In genomic region chr6:35725081-35725708, GRCh38 we compare ENCODE assay signal across 10 cellular contexts. TPM values are rescaled to one million over a fixed set of nuclear protein-coding genes. Genes with fewer than 3 reads are reported as not detected.
DNase-seq lines count a peak whose midpoint lies in the region; ATAC-seq, FAIRE-seq and TF ChIP-seq lines count a peak whose summit lies in the region.
"Had no signal": no experiment of that assay in that cellular context is flagged by ENCODE, and none has a peak within 500 bp of the region (broad histone marks: within the 10 kb centered on the region; RNA-seq: fewer than 3 reads in every experiment).

No MANE protein-coding gene starts in this region.

- H3K36me3 Mint-ChIP-seq in activated T-helper 2 cell treated with anti-CD3 and anti-CD28 coated beads, Interferon-gamma antibody, Interleukin-2, Interleukin-4, amounts not matched to agents 10 μg/mL and 5 μg/mL and 100 μg/mL, durations not matched to agents 14 hours and 24 hours and 36 hours (ENCODE audit: low read depth), result no peaks in the 10 kb centered on the region
- H3K36me3 Mint-ChIP-seq in stimulated activated effector memory CD8-positive, alpha-beta T cell treated with anti-CD3 and anti-CD28 coated beads, Interleukin-12 subunit alpha, Interleukin-12 subunit beta, amount 100 ng/mL, for 72 hours, result no peaks in the 10 kb centered on the region

- H3K79me2 ChIP-seq in HCT116 (ENCODE audit: insufficient read depth, low read length) (no peaks in the 10 kb centered on the region), HepG2 (ENCODE audit: insufficient read depth, low read length) (no peaks in the 10 kb centered on the region)

- CTCF ChIA-PET in HCT116 (lab: Charles Lee) (no interaction called here), HepG2 (lab: Yijun Ruan, JAX; ENCODE audit: low intra/inter-chr PET ratio, low total read pairs) (no interaction called here)

- no peaks in the 10 kb centered on the region for H3K9me3 Mint-ChIP-seq in activated T-helper 2 cell treated with anti-CD3 and anti-CD28 coated beads, Interferon-gamma antibody, Interleukin-2, Interleukin-4, amounts not matched to agents 10 μg/mL and 5 μg/mL and 100 μg/mL, durations not matched to agents 14 hours and 24 hours and 36 hours
- no peaks in the 10 kb centered on the region for H3K9me3 Mint-ChIP-seq in stimulated activated effector memory CD8-positive, alpha-beta T cell treated with anti-CD3 and anti-CD28 coated beads, Interleukin-12 subunit alpha, Interleukin-12 subunit beta, amount 100 ng/mL, for 72 hours

- RAD21 ChIA-PET in HCT116 (lab: Charles Lee; ENCODE audit: low non-redundant PET in 1 of 2, low total read pairs in 2 of 2, uncharacterized antibody in 2 of 2, unreplicated experiment in 2 of 2), result no interaction called here

- POLR2A ChIA-PET in HCT116 (lab: Charles Lee) (no interaction called here), HepG2 (lab: Yijun Ruan, JAX) (interaction anchor here (1.5 kb wide), 1 partner anchor 14 kb away, joined by 3 read pairs; no protein-coding TSS in a partner anchor)

- H3K4me3 ChIP-seq in HCT116 (replicated peaks in 1 of 2; ENCODE audit: low read depth in 1 of 2, low read length in 2 of 2) (no peak overlapping the region), HepG2 (replicated peaks in 1 of 3; ENCODE audit: insufficient read depth in 1 of 3, low read depth in 2 of 3, low read length in 3 of 3) (no peak overlapping the region)

- H3K27me3 ChIP-seq in HCT116 (ENCODE audit: insufficient read depth, low read length), result no peaks in the 10 kb centered on the region
- H3K27me3 ChIP-seq in HepG2 (ENCODE audit: control insufficient read depth in 1 of 2, insufficient read depth in 2 of 2, low read length in 2 of 2), result no peaks in the 10 kb centered on the region; a peak in 1 of 5 replicates

- H3K27ac ChIP-seq in HCT116 (ENCODE audit: low read depth, low read length), result no peak overlapping the region
- H3K27ac ChIP-seq in HepG2 (ENCODE audit: extremely low read length, insufficient read depth, low read length), result no peak overlapping the region

- 48% methylated on average over 5 of the region's 5 CpGs for WGBS in HepG2 (ENCODE audit: low lambda C conversion rate)

- H3K27me3 Mint-ChIP-seq in activated T-helper 2 cell treated with anti-CD3 and anti-CD28 coated beads, Interferon-gamma antibody, Interleukin-2, Interleukin-4, amounts not matched to agents 10 μg/mL and 5 μg/mL and 100 μg/mL, durations not matched to agents 14 hours and 24 hours and 36 hours (ENCODE audit: low read depth), result no peaks in the 10 kb centered on the region

- peak overlapping the region; percentile 19 for H3K4me3 Mint-ChIP-seq in activated T-helper 2 cell treated with anti-CD3 and anti-CD28 coated beads, Interferon-gamma antibody, Interleukin-2, Interleukin-4, amounts not matched to agents 10 μg/mL and 5 μg/mL and 100 μg/mL, durations not matched to agents 14 hours and 24 hours and 36 hours (ENCODE audit: low read depth)
- no peak overlapping the region for H3K4me3 Mint-ChIP-seq in stimulated activated effector memory CD8-positive, alpha-beta T cell treated with anti-CD3 and anti-CD28 coated beads, Interleukin-12 subunit alpha, Interleukin-12 subunit beta, amount 100 ng/mL, for 72 hours

- TF ChIP-seq EP300 in HepG2 (IDR thresholded peaks at IDR 0.05; ENCODE audit: low read depth in 2 of 2, low read length in 2 of 2) (no peak), HepG2 (CRISPR knock-in tag; IDR thresholded peaks at IDR 0.05; ENCODE audit: borderline replicate concordance) (no peak)

- TF ChIP-seq POLR2A in HCT116 (IDR thresholded peaks at IDR 0.05; ENCODE audit: borderline replicate concordance, extremely low read depth, insufficient read depth, insufficient read length), result no peak
- no peak for TF ChIP-seq POLR2A in HepG2 (IDR thresholded peaks at IDR 0.05; ENCODE audit: insufficient read depth in 1 of 2, low read depth in 2 of 2, low read length in 2 of 2)

- H3K4me1 Mint-ChIP-seq in activated T-helper 2 cell treated with anti-CD3 and anti-CD28 coated beads, Interferon-gamma antibody, Interleukin-2, Interleukin-4, amounts not matched to agents 10 μg/mL and 5 μg/mL and 100 μg/mL, durations not matched to agents 14 hours and 24 hours and 36 hours (ENCODE audit: low read depth), result peaks cover 56% of the 10 kb centered on the region
- H3K4me1 Mint-ChIP-seq in stimulated activated effector memory CD8-positive, alpha-beta T cell treated with anti-CD3 and anti-CD28 coated beads, Interleukin-12 subunit alpha, Interleukin-12 subunit beta, amount 100 ng/mL, for 72 hours, result peaks cover 61% of the 10 kb centered on the region

- TF ChIP-seq CTCF in HCT116 (IDR thresholded peaks at IDR 0.05 in 2 of 3, conservative IDR thresholded peaks at IDR 0.05 in 1 of 3; ENCODE audit: borderline replicate concordance in 1 of 3, insufficient read depth in 1 of 3, low read depth in 2 of 3, low read length in 2 of 3), result no peak
- TF ChIP-seq CTCF in HepG2 (CRISPR knock-in tag; IDR thresholded peaks at IDR 0.05), result no peak

- no peaks in the 10 kb centered on the region for H4K20me1 ChIP-seq in HCT116 (ENCODE audit: insufficient read depth)
- H4K20me1 ChIP-seq in HepG2 (ENCODE audit: insufficient read depth, low read length), result no peaks in the 10 kb centered on the region

- intact Hi-C loops in HCT116 (cut with micrococcal nuclease), result no loop called here
- intact Hi-C loops in activated T-helper 2 cell treated with anti-CD3 and anti-CD28 coated beads, Interferon-gamma antibody, Interleukin-2, Interleukin-4, amounts not matched to agents 10 μg/mL and 5 μg/mL and 100 μg/mL, durations not matched to agents 14 hours and 24 hours and 36 hours (cut with micrococcal nuclease), result no loop called here
- intact Hi-C loops in HepG2 (cut with micrococcal nuclease; ENCODE audit: unreplicated experiment), result no loop called here

- no peaks in the 10 kb centered on the region for H3K9me2 ChIP-seq in HCT116 (ENCODE audit: insufficient read depth)

- H3K4me2 ChIP-seq in HCT116 (ENCODE audit: low read length), result 0 out of 2 replicates have a peak overlapping the region, but pooled peaks have one; percentile 99
- peak overlapping the region; percentile 100; the same call in 1 of the 2 replicates for H3K4me2 ChIP-seq in HepG2 (ENCODE audit: low read depth, low read length)

- H3K9ac ChIP-seq in HCT116 (ENCODE audit: low read length) (no peak overlapping the region), HepG2 (ENCODE audit: insufficient read depth, low read depth, low read length) (no peak overlapping the region)

- in situ Hi-C loops in HepG2 (cut with HindIII; ENCODE audit: extremely low pct_ligation_motif_present, low pct_unique_long_range_greater_than_20kb) (loop anchor here (5.0 kb wide), 1 partner anchor 38 kb away; the partner anchor contains the start of gene FKBP5), KBM-7 (cut with MboI; ENCODE audit: low pct_unique_long_range_greater_than_20kb, low sequenced_read_pairs) (loop anchor here (25.0 kb wide), 1 partner anchor 413 kb away; no protein-coding TSS in a partner anchor)

- DNase-seq in HCT116 (ENCODE audit: low read depth, low spot score) (no peak), HepG2 (ENCODE audit: low spot score) (no peak), iPS-NIHi11 (ENCODE audit: low spot score) (no peak), midbrain (lab: John Stamatoyannopoulos, UW) (no peak), KBM-7 (no peak), Ammon's horn (ENCODE audit: low spot score) (no peak)
- no peak for DNase-seq in activated T-helper 2 cell treated with anti-CD3 and anti-CD28 coated beads, Interferon-gamma antibody, Interleukin-2, Interleukin-4, amounts not matched to agents 10 μg/mL and 5 μg/mL and 100 μg/mL, durations not matched to agents 14 hours and 24 hours and 36 hours (ENCODE audit: low spot score)
- DNase-seq in stimulated activated effector memory CD8-positive, alpha-beta T cell treated with anti-CD3 and anti-CD28 coated beads, Interleukin-12 subunit alpha, Interleukin-12 subunit beta, amount 100 ng/mL, for 72 hours (ENCODE audit: low spot score in 2 of 2), result no peak
- DNase-seq: NCI-H69 had no signal

- H3K9me3 ChIP-seq in HCT116 (ENCODE audit: control insufficient read depth in 1 of 2, insufficient read depth in 1 of 2, low read depth in 1 of 2, low read length in 2 of 2), result no peaks in the 10 kb centered on the region
- H3K9me3 ChIP-seq in HepG2 (ENCODE audit: low read length), result no peaks in the 10 kb centered on the region

- peak overlapping the region; percentile 31 for H3K27ac Mint-ChIP-seq in activated T-helper 2 cell treated with anti-CD3 and anti-CD28 coated beads, Interferon-gamma antibody, Interleukin-2, Interleukin-4, amounts not matched to agents 10 μg/mL and 5 μg/mL and 100 μg/mL, durations not matched to agents 14 hours and 24 hours and 36 hours
- peak overlapping the region; percentile 55 for H3K27ac Mint-ChIP-seq in stimulated activated effector memory CD8-positive, alpha-beta T cell treated with anti-CD3 and anti-CD28 coated beads, Interleukin-12 subunit alpha, Interleukin-12 subunit beta, amount 100 ng/mL, for 72 hours

- peaks cover 37 to 54% of the 10 kb centered on the region in 2 experiments for H3K4me1 ChIP-seq in HCT116 (ENCODE audit: control insufficient read depth in 1 of 2, insufficient read depth in 2 of 2, low read length in 2 of 2)
- H3K4me1 ChIP-seq in HepG2 (ENCODE audit: insufficient read depth, low read length), result peaks cover 85% of the 10 kb centered on the region

- ATAC-seq in HCT116, result no peak
- ATAC-seq in HepG2, result no peak
- ATAC-seq in stimulated activated effector memory CD8-positive, alpha-beta T cell treated with anti-CD3 and anti-CD28 coated beads, Interleukin-12 subunit alpha, Interleukin-12 subunit beta, amount 100 ng/mL, for 72 hours, result no peak

- TF ChIP-seq RAD21 in HCT116 (IDR thresholded peaks at IDR 0.05; ENCODE audit: low read depth) (no peak), HepG2 (CRISPR knock-in tag; IDR thresholded peaks at IDR 0.05) (no peak)

- no TSS peak for BruUV-seq in HCT116 (replicated peaks; lab: Mats Ljungman, UMichigan)
- BruUV-seq in HepG2 (replicated peaks; lab: Mats Ljungman, UMichigan), result no TSS peak

- FAIRE-seq in HepG2 (lab: Jason Lieb, UNC), result no peak

- no peaks in the 10 kb centered on the region for H3K36me3 ChIP-seq in HCT116 (ENCODE audit: control insufficient read depth in 1 of 2, insufficient read depth in 2 of 2, low read length in 2 of 2)
- no peaks in the 10 kb centered on the region for H3K36me3 ChIP-seq in HepG2 (replicated peaks in 1 of 2; ENCODE audit: control insufficient read depth in 1 of 2, insufficient read depth in 2 of 2, low read length in 2 of 2)

- H2AFZ ChIP-seq in HCT116 (ENCODE audit: low read depth, low read length, poor library complexity, severe bottlenecking) (no peak overlapping the region), HepG2 (ENCODE audit: low read length) (no peak overlapping the region)

RNA-seq across cellular contexts. Expression of gene ARMC12, which starts 11.6 kb away (rescaled TPM):
- 0.79 TPM for total RNA-seq in HCT116 (2021; ENCODE audit: unreplicated experiment)
- polyA plus RNA-seq in HCT116 (2012), result 0.75 and 1.2 TPM in 2 replicates
- total RNA-seq in activated T-helper 2 cell treated with anti-CD3 and anti-CD28 coated beads, Interferon-gamma antibody, Interleukin-2, Interleukin-4, amounts not matched to agents 10 μg/mL and 5 μg/mL and 100 μg/mL, durations not matched to agents 14 hours and 24 hours and 36 hours, result 0.89 and 0.97 TPM in 2 replicates
- total RNA-seq in HepG2 (2016; rRNA removed; fragmentation: Illumina TruSeq; extraction: Trizol), result not detected in 2 replicates
- total RNA-seq in HepG2 (2016; cell fraction: cytosol; rRNA removed; fragmentation: Illumina TruSeq; extraction: Trizol; ENCODE audit: low read depth), result not detected in 2 replicates
- total RNA-seq in HepG2 (2016; cell fraction: insoluble cytoplasmic fraction; rRNA removed; fragmentation: Illumina TruSeq; extraction: Trizol), result 0.17 TPM in 1 of 2 replicates, not detected in the other
- not detected in 2 replicates for total RNA-seq in HepG2 (2016; cell fraction: membrane; rRNA removed; fragmentation: Illumina TruSeq; extraction: Trizol)
- not detected in 2 replicates for total RNA-seq in HepG2 (2016; cell fraction: nucleus; rRNA removed; fragmentation: Illumina TruSeq; extraction: Trizol)
- polyA plus RNA-seq in HepG2 (2011; rRNA removed), result 1.3 and 1.4 TPM in 2 replicates
- 0.71 and 1.0 TPM in 2 replicates for polyA plus RNA-seq in HepG2 (2011; cell fraction: cytosol; rRNA removed)
- polyA plus RNA-seq in HepG2 (2011; cell fraction: nucleus; rRNA removed), result 4.4 and 4.7 TPM in 2 replicates
- 0.15 and 0.76 TPM in 2 replicates for polyA plus RNA-seq in HepG2 (2012)
- 0.15 TPM in 1 of 2 replicates, not detected in the other for polyA plus RNA-seq in HepG2 (2016; cell fraction: cytosol; fragmentation: Illumina TruSeq; extraction: Trizol; ENCODE audit: low read depth)
- polyA plus RNA-seq in HepG2 (2016; cell fraction: insoluble cytoplasmic fraction; fragmentation: Illumina TruSeq; extraction: Trizol; ENCODE audit: low read depth), result not detected in 2 replicates
- polyA plus RNA-seq in HepG2 (2016; cell fraction: membrane; fragmentation: Illumina TruSeq; extraction: Trizol; ENCODE audit: low read depth), result not detected in 2 replicates
- polyA plus RNA-seq in HepG2 (2016; cell fraction: nucleus; fragmentation: Illumina TruSeq; extraction: Trizol; ENCODE audit: insufficient read depth, low read depth), result 0.47 TPM in 1 of 2 replicates, not detected in the other
- 0.21 and 0.38 TPM in 2 replicates for polyA minus RNA-seq in HepG2 (2011; rRNA and poly(A)+ RNA removed; ENCODE audit: low replicate concordance)
- not detected in 2 replicates for polyA minus RNA-seq in HepG2 (2011; cell fraction: cytosol; rRNA and poly(A)+ RNA removed)
- 1.2 TPM in 1 of 2 replicates, not detected in the other for polyA minus RNA-seq in HepG2 (2011; cell fraction: nucleus; rRNA and poly(A)+ RNA removed)

RNA-seq across cellular contexts. Expression of gene FKBP5, which starts 36.5 kb away (rescaled TPM):
- total RNA-seq in HCT116 (2021; ENCODE audit: unreplicated experiment) (50.3 TPM), HepG2 (2016; rRNA removed; fragmentation: Illumina TruSeq; extraction: Trizol) (17.4 and 30.9 TPM in 2 replicates)
- 19.5 and 29.2 TPM in 2 replicates for polyA plus RNA-seq in HCT116 (2012)
- total RNA-seq in activated T-helper 2 cell treated with anti-CD3 and anti-CD28 coated beads, Interferon-gamma antibody, Interleukin-2, Interleukin-4, amounts not matched to agents 10 μg/mL and 5 μg/mL and 100 μg/mL, durations not matched to agents 14 hours and 24 hours and 36 hours, result 88.1 and 90.9 TPM in 2 replicates
- 9.1 and 9.8 TPM in 2 replicates for total RNA-seq in HepG2 (2016; cell fraction: cytosol; rRNA removed; fragmentation: Illumina TruSeq; extraction: Trizol; ENCODE audit: low read depth)
- 17.4 and 28.9 TPM in 2 replicates for total RNA-seq in HepG2 (2016; cell fraction: insoluble cytoplasmic fraction; rRNA removed; fragmentation: Illumina TruSeq; extraction: Trizol)
- 15.6 and 16.6 TPM in 2 replicates for total RNA-seq in HepG2 (2016; cell fraction: membrane; rRNA removed; fragmentation: Illumina TruSeq; extraction: Trizol)
- 13.7 and 15.0 TPM in 2 replicates for total RNA-seq in HepG2 (2016; cell fraction: nucleus; rRNA removed; fragmentation: Illumina TruSeq; extraction: Trizol)
- 6.9 and 8.0 TPM in 2 replicates for polyA plus RNA-seq in HepG2 (2011; rRNA removed)
- 4.0 and 5.9 TPM in 2 replicates for polyA plus RNA-seq in HepG2 (2011; cell fraction: cytosol; rRNA removed)
- polyA plus RNA-seq in HepG2 (2011; cell fraction: nucleus; rRNA removed), result 2.9 and 3.5 TPM in 2 replicates
- 13.9 and 16.1 TPM in 2 replicates for polyA plus RNA-seq in HepG2 (2012)
- 2.6 and 2.8 TPM in 2 replicates for polyA plus RNA-seq in HepG2 (2016; cell fraction: cytosol; fragmentation: Illumina TruSeq; extraction: Trizol; ENCODE audit: low read depth)
- polyA plus RNA-seq in HepG2 (2016; cell fraction: insoluble cytoplasmic fraction; fragmentation: Illumina TruSeq; extraction: Trizol; ENCODE audit: low read depth), result 46.6 and 52.0 TPM in 2 replicates
- 10.4 and 11.9 TPM in 2 replicates for polyA plus RNA-seq in HepG2 (2016; cell fraction: membrane; fragmentation: Illumina TruSeq; extraction: Trizol; ENCODE audit: low read depth)
- polyA plus RNA-seq in HepG2 (2016; cell fraction: nucleus; fragmentation: Illumina TruSeq; extraction: Trizol; ENCODE audit: insufficient read depth, low read depth), result 24.1 and 24.8 TPM in 2 replicates
- polyA minus RNA-seq in HepG2 (2011; rRNA and poly(A)+ RNA removed; ENCODE audit: low replicate concordance), result 4.5 and 8.4 TPM in 2 replicates
- polyA minus RNA-seq in HepG2 (2011; cell fraction: cytosol; rRNA and poly(A)+ RNA removed), result 6.9 and 7.1 TPM in 2 replicates
- 7.6 and 10.1 TPM in 2 replicates for polyA minus RNA-seq in HepG2 (2011; cell fraction: nucleus; rRNA and poly(A)+ RNA removed)

RNA-seq across cellular contexts. Expression of gene CLPSL2, which starts 51.2 kb away (rescaled TPM):
- total RNA-seq in HCT116 (2021; ENCODE audit: unreplicated experiment) (1.7 TPM), HepG2 (2016; rRNA removed; fragmentation: Illumina TruSeq; extraction: Trizol) (not detected in 2 replicates)
- 1.1 and 3.6 TPM in 2 replicates for polyA plus RNA-seq in HCT116 (2012)
- total RNA-seq in activated T-helper 2 cell treated with anti-CD3 and anti-CD28 coated beads, Interferon-gamma antibody, Interleukin-2, Interleukin-4, amounts not matched to agents 10 μg/mL and 5 μg/mL and 100 μg/mL, durations not matched to agents 14 hours and 24 hours and 36 hours, result not detected in 2 replicates
- not detected in 2 replicates for total RNA-seq in HepG2 (2016; cell fraction: cytosol; rRNA removed; fragmentation: Illumina TruSeq; extraction: Trizol; ENCODE audit: low read depth)
- not detected in 2 replicates for total RNA-seq in HepG2 (2016; cell fraction: insoluble cytoplasmic fraction; rRNA removed; fragmentation: Illumina TruSeq; extraction: Trizol)
- not detected in 2 replicates for total RNA-seq in HepG2 (2016; cell fraction: membrane; rRNA removed; fragmentation: Illumina TruSeq; extraction: Trizol)
- total RNA-seq in HepG2 (2016; cell fraction: nucleus; rRNA removed; fragmentation: Illumina TruSeq; extraction: Trizol), result not detected in 2 replicates
- not detected in 2 replicates for polyA plus RNA-seq in HepG2 (2011; rRNA removed)
- not detected in 2 replicates for polyA plus RNA-seq in HepG2 (2011; cell fraction: cytosol; rRNA removed)
- polyA plus RNA-seq in HepG2 (2011; cell fraction: nucleus; rRNA removed), result not detected in 2 replicates
- not detected in 2 replicates for polyA plus RNA-seq in HepG2 (2012)
- polyA plus RNA-seq in HepG2 (2016; cell fraction: cytosol; fragmentation: Illumina TruSeq; extraction: Trizol; ENCODE audit: low read depth), result not detected in 2 replicates
- not detected in 2 replicates for polyA plus RNA-seq in HepG2 (2016; cell fraction: insoluble cytoplasmic fraction; fragmentation: Illumina TruSeq; extraction: Trizol; ENCODE audit: low read depth)
- not detected in 2 replicates for polyA plus RNA-seq in HepG2 (2016; cell fraction: membrane; fragmentation: Illumina TruSeq; extraction: Trizol; ENCODE audit: low read depth)
- polyA plus RNA-seq in HepG2 (2016; cell fraction: nucleus; fragmentation: Illumina TruSeq; extraction: Trizol; ENCODE audit: insufficient read depth, low read depth), result not detected in 2 replicates
- polyA minus RNA-seq in HepG2 (2011; rRNA and poly(A)+ RNA removed; ENCODE audit: low replicate concordance), result not detected in 2 replicates
- not detected in 2 replicates for polyA minus RNA-seq in HepG2 (2011; cell fraction: cytosol; rRNA and poly(A)+ RNA removed)
- not detected in 2 replicates for polyA minus RNA-seq in HepG2 (2011; cell fraction: nucleus; rRNA and poly(A)+ RNA removed)
- total RNA-seq: renal cortical epithelial cell had no signal

RNA-seq across cellular contexts. Expression of gene CLPSL1, which starts 55.6 kb away (rescaled TPM):
- total RNA-seq in HCT116 (2021; ENCODE audit: unreplicated experiment), result not detected
- 0.16 and 0.36 TPM in 2 replicates for polyA plus RNA-seq in HCT116 (2012)
- total RNA-seq in activated T-helper 2 cell treated with anti-CD3 and anti-CD28 coated beads, Interferon-gamma antibody, Interleukin-2, Interleukin-4, amounts not matched to agents 10 μg/mL and 5 μg/mL and 100 μg/mL, durations not matched to agents 14 hours and 24 hours and 36 hours, result not detected in 2 replicates
- not detected in 2 replicates for total RNA-seq in HepG2 (2016; rRNA removed; fragmentation: Illumina TruSeq; extraction: Trizol)
- not detected in 2 replicates for total RNA-seq in HepG2 (2016; cell fraction: cytosol; rRNA removed; fragmentation: Illumina TruSeq; extraction: Trizol; ENCODE audit: low read depth)
- not detected in 2 replicates for total RNA-seq in HepG2 (2016; cell fraction: insoluble cytoplasmic fraction; rRNA removed; fragmentation: Illumina TruSeq; extraction: Trizol)
- not detected in 2 replicates for total RNA-seq in HepG2 (2016; cell fraction: membrane; rRNA removed; fragmentation: Illumina TruSeq; extraction: Trizol)
- total RNA-seq in HepG2 (2016; cell fraction: nucleus; rRNA removed; fragmentation: Illumina TruSeq; extraction: Trizol), result not detected in 2 replicates
- polyA plus RNA-seq in HepG2 (2011; rRNA removed), result not detected in 2 replicates
- not detected in 2 replicates for polyA plus RNA-seq in HepG2 (2011; cell fraction: cytosol; rRNA removed)
- polyA plus RNA-seq in HepG2 (2011; cell fraction: nucleus; rRNA removed), result not detected in 2 replicates
- not detected in 2 replicates for polyA plus RNA-seq in HepG2 (2012)
- polyA plus RNA-seq in HepG2 (2016; cell fraction: cytosol; fragmentation: Illumina TruSeq; extraction: Trizol; ENCODE audit: low read depth), result not detected in 2 replicates
- not detected in 2 replicates for polyA plus RNA-seq in HepG2 (2016; cell fraction: insoluble cytoplasmic fraction; fragmentation: Illumina TruSeq; extraction: Trizol; ENCODE audit: low read depth)
- polyA plus RNA-seq in HepG2 (2016; cell fraction: membrane; fragmentation: Illumina TruSeq; extraction: Trizol; ENCODE audit: low read depth), result not detected in 2 replicates
- polyA plus RNA-seq in HepG2 (2016; cell fraction: nucleus; fragmentation: Illumina TruSeq; extraction: Trizol; ENCODE audit: insufficient read depth, low read depth), result not detected in 2 replicates
- not detected in 2 replicates for polyA minus RNA-seq in HepG2 (2011; rRNA and poly(A)+ RNA removed; ENCODE audit: low replicate concordance)
- polyA minus RNA-seq in HepG2 (2011; cell fraction: cytosol; rRNA and poly(A)+ RNA removed), result not detected in 2 replicates
- polyA minus RNA-seq in HepG2 (2011; cell fraction: nucleus; rRNA and poly(A)+ RNA removed), result not detected in 2 replicates
- total RNA-seq: renal cortical epithelial cell had no signal
